In the genomic region with DNA sequence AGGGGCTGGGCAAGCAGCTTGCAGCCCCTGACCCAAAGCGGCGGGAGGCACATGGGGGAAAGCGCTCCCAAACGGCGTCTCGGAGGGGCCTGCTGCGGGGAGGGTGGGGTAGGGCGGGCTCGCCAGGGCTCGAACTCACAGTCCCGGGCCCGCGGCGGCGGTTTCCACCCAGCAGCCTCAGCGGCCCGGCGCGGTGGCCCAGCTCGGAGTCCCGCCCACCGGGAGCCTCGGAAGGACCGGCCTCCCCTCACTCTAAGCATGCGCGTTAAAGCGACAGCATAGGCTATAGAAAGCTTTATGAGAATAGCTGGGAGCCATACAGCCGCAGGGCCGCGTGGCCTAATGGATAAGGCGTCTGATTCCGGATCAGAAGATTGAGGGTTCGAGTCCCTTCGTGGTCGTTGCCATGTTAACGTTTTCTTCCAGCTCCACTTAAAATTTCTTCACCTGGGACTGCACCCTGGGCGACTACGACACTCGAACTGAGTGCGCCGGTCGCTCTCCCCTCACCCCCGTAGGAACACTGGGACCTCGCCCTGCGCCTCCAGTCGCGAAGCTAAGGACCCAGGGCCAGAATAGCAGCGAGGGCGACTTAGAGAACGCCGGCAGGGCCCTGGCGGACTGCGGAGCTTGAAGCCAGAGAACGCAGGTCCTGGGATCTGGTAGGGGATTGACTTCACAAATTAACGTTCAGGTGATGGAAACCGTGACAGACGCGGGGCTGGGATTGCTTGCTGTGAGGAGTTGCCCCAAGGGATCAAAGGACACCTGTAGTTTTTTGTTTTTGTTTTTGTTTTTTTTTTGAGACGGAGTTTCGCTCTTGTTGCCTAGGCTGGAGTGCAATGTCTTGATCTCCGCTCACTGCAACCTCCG, we compare ENCODE assay signal across 1 cellular context.
TF ChIP-seq lines count a peak whose summit lies in the region.

No MANE protein-coding gene starts in this region.

TF ChIP-seq in GM23338, 12 proteins besides CTCF, POLR2A, EP300 and RAD21 (continued from another document):
- TF ChIP-seq, protein P1, sequence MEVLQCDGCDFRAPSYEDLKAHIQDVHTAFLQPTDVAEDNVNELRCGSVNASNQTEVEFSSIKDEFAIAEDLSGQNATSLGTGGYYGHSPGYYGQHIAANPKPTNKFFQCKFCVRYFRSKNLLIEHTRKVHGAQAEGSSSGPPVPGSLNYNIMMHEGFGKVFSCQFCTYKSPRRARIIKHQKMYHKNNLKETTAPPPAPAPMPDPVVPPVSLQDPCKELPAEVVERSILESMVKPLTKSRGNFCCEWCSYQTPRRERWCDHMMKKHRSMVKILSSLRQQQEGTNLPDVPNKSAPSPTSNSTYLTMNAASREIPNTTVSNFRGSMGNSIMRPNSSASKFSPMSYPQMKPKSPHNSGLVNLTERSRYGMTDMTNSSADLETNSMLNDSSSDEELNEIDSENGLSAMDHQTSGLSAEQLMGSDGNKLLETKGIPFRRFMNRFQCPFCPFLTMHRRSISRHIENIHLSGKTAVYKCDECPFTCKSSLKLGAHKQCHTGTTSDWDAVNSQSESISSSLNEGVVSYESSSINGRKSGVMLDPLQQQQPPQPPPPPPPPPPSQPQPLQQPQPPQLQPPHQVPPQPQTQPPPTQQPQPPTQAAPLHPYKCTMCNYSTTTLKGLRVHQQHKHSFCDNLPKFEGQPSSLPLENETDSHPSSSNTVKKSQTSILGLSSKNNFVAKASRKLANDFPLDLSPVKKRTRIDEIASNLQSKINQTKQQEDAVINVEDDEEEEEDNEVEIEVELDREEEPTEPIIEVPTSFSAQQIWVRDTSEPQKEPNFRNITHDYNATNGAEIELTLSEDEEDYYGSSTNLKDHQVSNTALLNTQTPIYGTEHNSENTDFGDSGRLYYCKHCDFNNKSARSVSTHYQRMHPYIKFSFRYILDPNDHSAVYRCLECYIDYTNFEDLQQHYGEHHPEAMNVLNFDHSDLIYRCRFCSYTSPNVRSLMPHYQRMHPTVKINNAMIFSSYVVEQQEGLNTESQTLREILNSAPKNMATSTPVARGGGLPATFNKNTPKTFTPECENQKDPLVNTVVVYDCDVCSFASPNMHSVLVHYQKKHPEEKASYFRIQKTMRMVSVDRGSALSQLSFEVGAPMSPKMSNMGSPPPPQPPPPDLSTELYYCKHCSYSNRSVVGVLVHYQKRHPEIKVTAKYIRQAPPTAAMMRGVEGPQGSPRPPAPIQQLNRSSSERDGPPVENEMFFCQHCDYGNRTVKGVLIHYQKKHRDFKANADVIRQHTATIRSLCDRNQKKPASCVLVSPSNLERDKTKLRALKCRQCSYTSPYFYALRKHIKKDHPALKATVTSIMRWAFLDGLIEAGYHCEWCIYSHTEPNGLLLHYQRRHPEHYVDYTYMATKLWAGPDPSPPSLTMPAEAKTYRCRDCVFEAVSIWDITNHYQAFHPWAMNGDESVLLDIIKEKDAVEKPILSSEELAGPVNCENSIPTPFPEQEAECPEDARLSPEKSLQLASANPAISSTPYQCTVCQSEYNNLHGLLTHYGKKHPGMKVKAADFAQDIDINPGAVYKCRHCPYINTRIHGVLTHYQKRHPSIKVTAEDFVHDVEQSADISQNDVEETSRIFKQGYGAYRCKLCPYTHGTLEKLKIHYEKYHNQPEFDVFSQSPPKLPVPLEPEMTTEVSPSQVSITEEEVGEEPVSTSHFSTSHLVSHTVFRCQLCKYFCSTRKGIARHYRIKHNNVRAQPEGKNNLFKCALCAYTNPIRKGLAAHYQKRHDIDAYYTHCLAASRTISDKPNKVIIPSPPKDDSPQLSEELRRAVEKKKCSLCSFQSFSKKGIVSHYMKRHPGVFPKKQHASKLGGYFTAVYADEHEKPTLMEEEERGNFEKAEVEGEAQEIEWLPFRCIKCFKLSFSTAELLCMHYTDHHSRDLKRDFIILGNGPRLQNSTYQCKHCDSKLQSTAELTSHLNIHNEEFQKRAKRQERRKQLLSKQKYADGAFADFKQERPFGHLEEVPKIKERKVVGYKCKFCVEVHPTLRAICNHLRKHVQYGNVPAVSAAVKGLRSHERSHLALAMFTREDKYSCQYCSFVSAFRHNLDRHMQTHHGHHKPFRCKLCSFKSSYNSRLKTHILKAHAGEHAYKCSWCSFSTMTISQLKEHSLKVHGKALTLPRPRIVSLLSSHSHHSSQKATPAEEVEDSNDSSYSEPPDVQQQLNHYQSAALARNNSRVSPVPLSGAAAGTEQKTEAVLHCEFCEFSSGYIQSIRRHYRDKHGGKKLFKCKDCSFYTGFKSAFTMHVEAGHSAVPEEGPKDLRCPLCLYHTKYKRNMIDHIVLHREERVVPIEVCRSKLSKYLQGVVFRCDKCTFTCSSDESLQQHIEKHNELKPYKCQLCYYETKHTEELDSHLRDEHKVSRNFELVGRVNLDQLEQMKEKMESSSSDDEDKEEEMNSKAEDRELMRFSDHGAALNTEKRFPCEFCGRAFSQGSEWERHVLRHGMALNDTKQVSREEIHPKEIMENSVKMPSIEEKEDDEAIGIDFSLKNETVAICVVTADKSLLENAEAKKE (CRISPR knock-in tag; IDR thresholded peaks at IDR 0.05): no peak
